8 cellular contexts compared by ENCODE assay signal in the genomic region with DNA sequence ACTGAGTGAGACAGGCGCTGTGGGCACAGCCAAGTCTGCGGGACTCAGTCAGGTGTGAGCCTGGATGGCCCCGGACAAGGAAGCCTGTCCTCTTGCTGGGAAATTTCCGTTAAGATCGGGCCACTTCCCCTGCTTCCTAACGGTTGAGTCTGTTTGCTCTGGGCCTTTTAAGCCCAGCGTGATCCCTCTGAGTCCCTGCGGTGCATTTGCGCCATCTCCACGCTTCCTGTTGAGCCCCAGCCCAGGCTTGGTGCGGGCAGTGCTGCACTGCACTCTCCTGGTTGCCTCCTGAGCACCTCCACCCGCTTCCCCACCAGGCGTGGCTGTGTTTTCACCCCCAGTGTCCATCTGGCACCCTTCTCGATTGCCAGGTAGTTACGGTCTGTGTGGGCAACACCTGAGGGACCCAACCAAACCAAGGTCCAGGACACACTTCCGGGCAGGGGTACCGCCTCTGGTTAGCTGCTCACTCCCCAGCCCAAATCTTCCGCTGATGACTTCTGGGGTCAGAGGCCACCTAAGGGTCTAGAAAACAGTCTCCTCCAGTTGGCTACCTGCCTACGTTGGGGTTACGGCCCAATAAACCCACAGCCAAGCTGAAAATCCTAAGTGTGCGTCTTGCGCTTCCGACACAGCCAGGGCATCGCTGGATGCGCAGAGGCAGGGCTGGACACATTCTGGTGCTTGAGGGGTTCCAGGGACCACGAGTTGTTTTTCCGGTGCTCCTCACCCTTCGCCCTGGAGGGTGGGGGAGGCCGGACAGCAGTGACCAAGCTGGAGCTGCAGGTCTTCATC. TPM values are rescaled to one million over a fixed set of nuclear protein-coding genes. Genes with fewer than 3 reads are reported as not detected.
DNase-seq lines count a peak whose midpoint lies in the region; ATAC-seq and TF ChIP-seq lines count a peak whose summit lies in the region.

No MANE protein-coding gene starts in this region.

- dilution Hi-C loops in mammary epithelial cell (cut with HindIII; ENCODE audit: low sequenced_read_pairs) = no loop called here

- H3K27ac ChIP-seq in mammary epithelial cell (ENCODE audit: insufficient read depth, low read depth, low read length) = no peak overlapping the region

- H3K4me1 Mint-ChIP-seq in naive B cell = peaks cover 13 to 24% (median 19%) of the 10 kb centered on the region in 3 donors

- TF ChIP-seq CTCF in mammary epithelial cell (conservative IDR thresholded peaks at IDR 0.05 in 1 of 2, IDR thresholded peaks at IDR 0.05 in 1 of 2; ENCODE audit: extremely low read depth in 1 of 2, insufficient read depth in 1 of 2, low read depth in 1 of 2, low read length in 2 of 2) = no peak

- 52% methylated on average over 24 of the region's 29 CpGs for WGBS in mammary epithelial cell (ENCODE audit: low coverage, missing lambda C conversion rate)

- CTCF ChIA-PET in mammary epithelial cell (lab: Charles Lee; ENCODE audit: low non-redundant PET) = no interaction called here

- H3K9me3 Mint-ChIP-seq in naive B cell = no peaks in the 10 kb centered on the region

- peaks cover 0 to 6% of the 10 kb centered on the region in 2 donors for H3K36me3 Mint-ChIP-seq in naive B cell

- in situ Hi-C loops in mammary epithelial cell (cut with MboI; ENCODE audit: low sequenced_read_pairs in 2 of 2) = no loop called here

- no TSS peak for BruUV-seq in mammary epithelial cell (replicated peaks; lab: Mats Ljungman, UMichigan)

- H3K4me1 ChIP-seq in mammary epithelial cell (ENCODE audit: insufficient read depth, low read length) = peaks cover 28% of the 10 kb centered on the region

- H3K9me3 ChIP-seq in mammary epithelial cell (replicated peaks; ENCODE audit: insufficient read depth, low read length) = no peaks in the 10 kb centered on the region

- intact Hi-C loops in mammary epithelial cell (cut with micrococcal nuclease) = loop anchor here (1.0 to 5.0 kb wide), 2 partner anchors 7 to 312 kb away; partner anchors contain the start of genes CENPX, LRRC45 and MRPL12

- H2AFZ ChIP-seq in mammary epithelial cell (ENCODE audit: low read depth, low read length) = no peak overlapping the region

- H3K4me2 ChIP-seq in mammary epithelial cell (ENCODE audit: insufficient read depth, low read depth, low read length) = peak overlapping the region; percentile 99

- no peak for ATAC-seq in naive B cell (ENCODE audit: low read depth in 2 of 2)
- no peak for ATAC-seq in GM21723 (IDR thresholded peaks at IDR 0.05; ENCODE audit: unreplicated experiment)

- H3K36me3 ChIP-seq in mammary epithelial cell (ENCODE audit: insufficient read depth, low read length) = peaks cover 6% of the 10 kb centered on the region

- no peak overlapping the region for H3K4me3 ChIP-seq in mammary epithelial cell (replicated peaks in 1 of 3; ENCODE audit: insufficient read depth in 1 of 3, low read depth in 2 of 3, low read length in 3 of 3)

- no peaks in the 10 kb centered on the region for H4K20me1 ChIP-seq in mammary epithelial cell (ENCODE audit: insufficient read depth, low read length)

- no peaks in the 10 kb centered on the region for H3K27me3 Mint-ChIP-seq in naive B cell

- peak overlapping the region; percentile 70 to 84 (median 78) for H3K4me3 Mint-ChIP-seq in naive B cell

- DNase-seq in NCI-H2227 (lab: John Stamatoyannopoulos, UW; ENCODE audit: unreplicated experiment) = peak; percentile 24
- no peak for DNase-seq in NCI-H2227 treated with DMSO at 0.1 percent for 48 hours (lab: John Stamatoyannopoulos, UW)
- DNase-seq in NOMO-1 treated with DMSO at 0.1 percent for 48 hours (lab: John Stamatoyannopoulos, UW; ENCODE audit: unreplicated experiment) = peak; percentile 36
- no peak for DNase-seq in mammary epithelial cell
- DNase-seq in naive B cell = no peak
- no peak for DNase-seq in 8988T
- no peak for DNase-seq in D341Med (ENCODE audit: low spot score)

- H3K79me2 ChIP-seq in mammary epithelial cell (ENCODE audit: insufficient read depth, low read length) = peaks cover 42% of the 10 kb centered on the region

- H3K27me3 ChIP-seq in mammary epithelial cell (ENCODE audit: insufficient read depth, low read length) = no peaks in the 10 kb centered on the region

- H3K27ac Mint-ChIP-seq in naive B cell = peak overlapping the region in 1 of 6 donors; percentile 26

- no peak overlapping the region for H3K9ac ChIP-seq in mammary epithelial cell (ENCODE audit: insufficient read depth, low read length)

RNA-seq across cellular contexts. Expression of gene SLC25A10, which starts 1.4 kb away (rescaled TPM):
- total RNA-seq in mammary epithelial cell = 10 to 100 TPM; 13.0 to 19.1 TPM
- polyA plus RNA-seq in mammary epithelial cell = 32.2 TPM
- polyA minus RNA-seq in mammary epithelial cell = 58.7 TPM
- polyA plus RNA-seq in naive B cell (ENCODE audit: low read depth in 6 of 6) = 1 to 10 TPM in 4 of 6 donors, under 1 TPM in 1, not detected in 1; 0.92 to 5.0 (median 2.3) TPM

RNA-seq across cellular contexts. Expression of gene MRPL12, which starts 7.5 kb away (rescaled TPM):
- total RNA-seq in mammary epithelial cell = 100 to 1,000 TPM in 1 of 2 donors, 10 to 100 TPM in 1; 13.2 to 104 TPM
- polyA plus RNA-seq in mammary epithelial cell (129 TPM), naive B cell (ENCODE audit: low read depth in 6 of 6) (10 to 100 TPM; 33.7 to 51.6 (median 42.3) TPM)
- polyA minus RNA-seq in mammary epithelial cell = 49.1 TPM

RNA-seq across cellular contexts. Expression of gene HGS, which starts 26.9 kb away (rescaled TPM):
- 100 to 1,000 TPM in 1 of 2 donors, 10 to 100 TPM in 1; 88.0 to 140 TPM for total RNA-seq in mammary epithelial cell
- polyA plus RNA-seq in mammary epithelial cell (72.7 TPM), naive B cell (ENCODE audit: low read depth in 6 of 6) (10 to 100 TPM; 11.3 to 47.6 (median 21.7) TPM)
- polyA minus RNA-seq in mammary epithelial cell = 137 TPM

RNA-seq across cellular contexts. Expression of gene ARL16, which starts 27.1 kb away (rescaled TPM):
- 10 to 100 TPM; 19.5 to 27.7 TPM for total RNA-seq in mammary epithelial cell
- polyA plus RNA-seq in mammary epithelial cell = 38.1 TPM
- polyA minus RNA-seq in mammary epithelial cell = 46.6 TPM
- 100 to 1,000 TPM in 1 of 6 donors, 10 to 100 TPM in 5; 32.8 to 101 (median 37.6) TPM for polyA plus RNA-seq in naive B cell (ENCODE audit: low read depth in 6 of 6)

RNA-seq across cellular contexts. Expression of gene CCDC137, which starts 44.2 kb away (rescaled TPM):
- total RNA-seq in mammary epithelial cell = 10 to 100 TPM in 1 of 2 donors, 1 to 10 TPM in 1; 5.3 to 34.0 TPM
- 17.9 TPM for polyA plus RNA-seq in mammary epithelial cell
- 4.9 TPM for polyA minus RNA-seq in mammary epithelial cell
- polyA plus RNA-seq in naive B cell (ENCODE audit: low read depth in 6 of 6) = 10 to 100 TPM in 4 of 6 donors, 1 to 10 TPM in 2; 3.2 to 29.4 (median 12.3) TPM

Comparison
In these comparisons a context has a peak if more than half of its experiments do, and no peak if none do; other contexts are left out.
1. DNase-seq: peak in NCI-H2227 (single experiment) and NOMO-1 treated with DMSO at 0.1 percent for 48 hours (single experiment); none in NCI-H2227 treated with DMSO at 0.1 percent for 48 hours (single experiment), mammary epithelial cell (single experiment), naive B cell (single experiment), 8988T (single experiment) and D341Med (single experiment).